Comparison of ENCODE assay signal across 1 cellular context in the genomic region with DNA sequence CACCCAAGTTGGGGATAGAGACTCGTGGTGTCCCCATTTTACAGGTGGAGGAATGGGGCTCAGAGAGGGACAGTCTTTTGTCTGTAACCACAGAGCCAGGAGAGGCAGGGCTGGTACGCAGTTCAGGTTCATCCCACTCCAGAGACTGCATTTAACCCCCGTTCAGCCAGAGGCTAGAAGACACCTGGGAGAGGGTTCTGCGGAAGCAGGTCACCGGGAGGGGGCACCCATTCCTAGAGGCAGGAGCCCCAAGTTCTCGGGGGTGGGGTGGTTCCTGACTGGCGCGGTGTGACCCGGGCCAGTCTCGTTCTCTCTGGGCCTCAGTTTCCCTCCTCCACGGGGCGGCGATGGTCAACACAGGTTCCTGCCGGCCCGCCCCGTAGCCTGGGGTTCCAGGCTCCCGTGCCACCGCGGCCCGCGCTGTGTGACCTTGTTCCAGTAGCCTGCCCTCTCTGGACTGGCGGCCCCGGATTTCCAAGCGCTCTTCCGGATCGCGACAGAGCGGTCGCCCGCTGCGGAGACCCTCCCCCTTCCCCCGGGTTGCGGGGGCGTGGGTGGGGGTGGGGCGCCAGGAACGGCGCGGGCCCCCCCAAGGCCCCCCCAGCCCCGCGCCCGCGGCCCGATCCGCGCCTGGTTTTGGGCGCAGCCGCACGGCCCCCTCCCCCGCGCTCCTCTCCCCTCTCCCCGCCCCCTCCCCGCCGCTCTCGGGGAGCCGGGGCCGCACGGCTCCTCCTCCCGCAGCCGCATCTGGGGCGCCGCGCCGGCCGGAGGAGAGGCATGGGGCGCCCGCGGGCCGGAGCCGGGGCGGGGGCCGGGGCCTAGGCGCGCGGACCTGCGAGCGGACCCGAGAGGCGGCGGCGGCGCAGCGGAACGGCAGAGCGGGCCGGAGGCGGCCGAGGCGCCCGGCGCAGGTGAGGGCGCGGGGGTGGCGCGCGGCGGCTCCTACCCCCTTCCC.
TF ChIP-seq lines count a peak whose summit lies in the region.

TSS of gene DLGAP4 (plus strand) at position 738 of the 955 bp plus-strand sequence. CDS start 125,379 bp downstream, outside the sequence.

TF ChIP-seq in K562, 482 proteins besides CTCF, POLR2A, EP300 and RAD21:
- TF ChIP-seq GTF3C2 (IDR thresholded peaks at IDR 0.05; ENCODE audit: borderline replicate concordance, extremely low read depth, insufficient read length) (no peak), RBM25 (IDR thresholded peaks at IDR 0.05; ENCODE audit: low read depth, low read length, severe bottlenecking) (peak; percentile 79), RCOR1 (IDR thresholded peaks at IDR 0.05; ENCODE audit: borderline replicate concordance in 1 of 2, low read depth in 2 of 2, low read length in 2 of 2) (no peak), ZFP36 (IDR thresholded peaks at IDR 0.05; ENCODE audit: low read depth, low read length, partially characterized antibody) (peak; percentile 51), BCOR (IDR thresholded peaks at IDR 0.05) (peak; percentile 52), PCBP1 (IDR thresholded peaks at IDR 0.05; ENCODE audit: low read depth, low read length, poor library complexity, severe bottlenecking) (no peak), ZNF143 (CRISPR knock-in tag; IDR thresholded peaks at IDR 0.05) (no peak)
